In the genomic region with DNA sequence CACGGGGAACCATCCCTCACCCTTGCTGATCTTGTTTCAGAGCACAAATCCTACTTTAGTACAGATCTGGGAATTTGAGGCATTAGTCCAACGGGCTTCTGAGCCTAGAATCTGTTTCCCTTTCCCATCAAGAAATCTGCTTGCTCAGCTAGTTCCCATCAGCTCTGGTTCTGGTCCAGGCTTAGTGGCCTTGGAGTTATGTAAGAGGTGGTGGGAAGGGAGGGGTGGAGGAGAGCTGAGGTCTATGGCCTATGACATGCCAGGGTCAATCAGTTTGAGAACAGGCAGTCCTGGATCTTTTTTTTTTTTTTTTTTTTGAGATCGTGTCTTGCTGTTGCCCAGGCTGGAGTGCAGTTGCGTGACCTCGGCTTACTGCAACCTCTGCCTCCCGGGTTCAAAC, we compare ENCODE assay signal across 1 cellular context.
TF ChIP-seq lines count a peak whose summit lies in the region.

No MANE protein-coding gene starts in this region.

TF ChIP-seq in liver, 16 proteins besides CTCF, POLR2A, EP300 and RAD21 (continued from another document):
- TF ChIP-seq NR2F2 (IDR thresholded peaks at IDR 0.05) (peak; percentile 97), MAX (IDR thresholded peaks at IDR 0.05) (peak; percentile 56), EGR1 (IDR thresholded peaks at IDR 0.05; ENCODE audit: low read depth in 2 of 2) (peak in 1 of 2 donors; percentile 50), JUND (IDR thresholded peaks at IDR 0.05) (peak; percentile 53 to 59)
- TF ChIP-seq, protein P1, sequence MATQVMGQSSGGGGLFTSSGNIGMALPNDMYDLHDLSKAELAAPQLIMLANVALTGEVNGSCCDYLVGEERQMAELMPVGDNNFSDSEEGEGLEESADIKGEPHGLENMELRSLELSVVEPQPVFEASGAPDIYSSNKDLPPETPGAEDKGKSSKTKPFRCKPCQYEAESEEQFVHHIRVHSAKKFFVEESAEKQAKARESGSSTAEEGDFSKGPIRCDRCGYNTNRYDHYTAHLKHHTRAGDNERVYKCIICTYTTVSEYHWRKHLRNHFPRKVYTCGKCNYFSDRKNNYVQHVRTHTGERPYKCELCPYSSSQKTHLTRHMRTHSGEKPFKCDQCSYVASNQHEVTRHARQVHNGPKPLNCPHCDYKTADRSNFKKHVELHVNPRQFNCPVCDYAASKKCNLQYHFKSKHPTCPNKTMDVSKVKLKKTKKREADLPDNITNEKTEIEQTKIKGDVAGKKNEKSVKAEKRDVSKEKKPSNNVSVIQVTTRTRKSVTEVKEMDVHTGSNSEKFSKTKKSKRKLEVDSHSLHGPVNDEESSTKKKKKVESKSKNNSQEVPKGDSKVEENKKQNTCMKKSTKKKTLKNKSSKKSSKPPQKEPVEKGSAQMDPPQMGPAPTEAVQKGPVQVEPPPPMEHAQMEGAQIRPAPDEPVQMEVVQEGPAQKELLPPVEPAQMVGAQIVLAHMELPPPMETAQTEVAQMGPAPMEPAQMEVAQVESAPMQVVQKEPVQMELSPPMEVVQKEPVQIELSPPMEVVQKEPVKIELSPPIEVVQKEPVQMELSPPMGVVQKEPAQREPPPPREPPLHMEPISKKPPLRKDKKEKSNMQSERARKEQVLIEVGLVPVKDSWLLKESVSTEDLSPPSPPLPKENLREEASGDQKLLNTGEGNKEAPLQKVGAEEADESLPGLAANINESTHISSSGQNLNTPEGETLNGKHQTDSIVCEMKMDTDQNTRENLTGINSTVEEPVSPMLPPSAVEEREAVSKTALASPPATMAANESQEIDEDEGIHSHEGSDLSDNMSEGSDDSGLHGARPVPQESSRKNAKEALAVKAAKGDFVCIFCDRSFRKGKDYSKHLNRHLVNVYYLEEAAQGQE (IDR thresholded peaks at IDR 0.05) = no peak
